ENCODE assay signal across 23 cellular contexts in genomic region chr4:94654714-94655113, GRCh38.
"Had no signal": no experiment of that assay in that cellular context is flagged by ENCODE, and none has a peak within 500 bp of the region (broad histone marks: within the 10 kb centered on the region; RNA-seq: fewer than 3 reads in every experiment).

No MANE protein-coding gene starts in this region.

- DNase-seq: activated CD4-positive, alpha-beta memory T cell treated with anti-CD3 and anti-CD28 coated beads, Interleukin-2, amount 10 ng/mL, durations not matched to agents 7 days and 5 days; activated CD4-positive, alpha-beta T cell treated with anti-CD3 and anti-CD28 coated beads, Interleukin-2, amount 50 U/mL, for 1 hour; activated CD4-positive, CD25-positive, alpha-beta regulatory T cell; activated gamma-delta T cell; activated naive CD4-positive, alpha-beta T cell treated with anti-CD3 and anti-CD28 coated beads for 36 hours; activated T-cell treated with anti-CD3 and anti-CD28 coated beads for 4 hours; activated T-cell treated with anti-CD3 and anti-CD28 coated beads, Interleukin-2, amount 50 U/mL, for 48 hours; brain microvascular endothelial cell; MG63; MV-4-11; NCI-H1092 treated with DMSO at 0.1 percent for 48 hours; NCI-H1417 treated with DMSO at 0.1 percent for 48 hours; NCI-H1694; NCI-H2029; NCI-H2107; NCI-H2171 treated with DMSO at 0.1 percent for 48 hours; NCI-H526; NCI-H82; RPMI8226; SHP77 had no signal

- H3K4me3 Mint-ChIP-seq: activated CD4-positive, alpha-beta memory T cell treated with anti-CD3 and anti-CD28 coated beads, Interleukin-2, amount 10 ng/mL, durations not matched to agents 7 days and 5 days; activated naive CD4-positive, alpha-beta T cell treated with anti-CD3 and anti-CD28 coated beads for 36 hours; activated naive CD8-positive, alpha-beta T cell; activated T-helper 17 cell treated with anti-CD3 and anti-CD28 coated beads, Interleukin-2, amount 50 U/mL, for 72 hours; T-helper 1 cell treated with Interleukin-12 subunit alpha and Interleukin-12 subunit beta and Interleukin-4 antibody, amounts not matched to agents 30 μg/mL and 1 μg/mL, for 36 hours had no signal

- H3K27ac ChIP-seq: brain microvascular endothelial cell had no signal

- H3K9me3 Mint-ChIP-seq: activated CD4-positive, alpha-beta memory T cell treated with anti-CD3 and anti-CD28 coated beads, Interleukin-2, amount 10 ng/mL, durations not matched to agents 7 days and 5 days; activated naive CD4-positive, alpha-beta T cell treated with anti-CD3 and anti-CD28 coated beads for 36 hours; activated T-helper 17 cell treated with anti-CD3 and anti-CD28 coated beads, Interleukin-2, amount 50 U/mL, for 72 hours; T-helper 1 cell treated with Interleukin-12 subunit alpha and Interleukin-12 subunit beta and Interleukin-4 antibody, amounts not matched to agents 30 μg/mL and 1 μg/mL, for 36 hours had no signal

- H3K4me3 ChIP-seq: MG63 had no signal

- H3K27me3 ChIP-seq: brain microvascular endothelial cell, MG63 had no signal

- H3K27me3 Mint-ChIP-seq: activated CD4-positive, alpha-beta memory T cell treated with anti-CD3 and anti-CD28 coated beads, Interleukin-2, amount 10 ng/mL, durations not matched to agents 7 days and 5 days; activated naive CD8-positive, alpha-beta T cell; activated T-helper 17 cell treated with anti-CD3 and anti-CD28 coated beads, Interleukin-2, amount 50 U/mL, for 72 hours had no signal

- H3K27ac Mint-ChIP-seq: activated CD4-positive, alpha-beta memory T cell treated with anti-CD3 and anti-CD28 coated beads, Interleukin-2, amount 10 ng/mL, durations not matched to agents 7 days and 5 days; activated naive CD4-positive, alpha-beta T cell treated with anti-CD3 and anti-CD28 coated beads for 36 hours; activated naive CD8-positive, alpha-beta T cell; activated T-helper 17 cell treated with anti-CD3 and anti-CD28 coated beads, Interleukin-2, amount 50 U/mL, for 72 hours; T-helper 1 cell treated with Interleukin-12 subunit alpha and Interleukin-12 subunit beta and Interleukin-4 antibody, amounts not matched to agents 30 μg/mL and 1 μg/mL, for 36 hours had no signal

- H3K4me1 Mint-ChIP-seq: activated CD4-positive, alpha-beta memory T cell treated with anti-CD3 and anti-CD28 coated beads, Interleukin-2, amount 10 ng/mL, durations not matched to agents 7 days and 5 days; activated T-helper 17 cell treated with anti-CD3 and anti-CD28 coated beads, Interleukin-2, amount 50 U/mL, for 72 hours had no signal

- H3K9me3 ChIP-seq: MG63 had no signal

- ATAC-seq: activated T-helper 17 cell treated with anti-CD3 and anti-CD28 coated beads, Interleukin-2, amount 50 U/mL, for 72 hours had no signal
